8 cellular contexts compared by ENCODE assay signal in genomic region chr12:94941440-94941862, GRCh38.
DNase-seq lines count a peak whose midpoint lies in the region; ATAC-seq, FAIRE-seq and TF ChIP-seq lines count a peak whose summit lies in the region.

No MANE protein-coding gene starts in this region.

- H3K27me3 Mint-ChIP-seq in activated naive CD4-positive, alpha-beta T cell treated with anti-CD3 and anti-CD28 coated beads for 36 hours (ENCODE audit: low read depth): no peaks in the 10 kb centered on the region

- in situ Hi-C loops in GM12878 (cut with MboI) (no loop called here), GM13976 (cut with MboI; ENCODE audit: low sequenced_read_pairs, unreplicated experiment) (no loop called here)

- RAD21 ChIA-PET in GM12878 (lab: Charles Lee; ENCODE audit: unreplicated experiment): no interaction called here

- H2BK12ac ChIP-seq in mesenchymal stem cell (ENCODE audit: low read length in 2 of 2): no peak overlapping the region

- no peak overlapping the region for H4K8ac ChIP-seq in mesenchymal stem cell (ENCODE audit: low read length)

- TF ChIP-seq RAD21 in GM12878 (IDR thresholded peaks at IDR 0.05; ENCODE audit: insufficient read depth, low read depth, low read length): no peak

- no peak overlapping the region for H3K14ac ChIP-seq in mesenchymal stem cell (ENCODE audit: low read length in 2 of 2)

- ATAC-seq in GM12878 (peak; percentile 66), GM19455 (IDR thresholded peaks at IDR 0.05; ENCODE audit: unreplicated experiment) (no peak)

- H3K27me3 ChIP-seq in GM12878 (replicated peaks in 1 of 2; ENCODE audit: control insufficient read depth in 2 of 2, insufficient read depth in 2 of 2, low read length in 1 of 2) (no peaks in the 10 kb centered on the region), mesenchymal stem cell (ENCODE audit: control insufficient read depth in 1 of 2, insufficient read depth in 1 of 2, low read length in 2 of 2) (no peaks in the 10 kb centered on the region), tibial artery (no peaks in the 10 kb centered on the region)

- no peaks in the 10 kb centered on the region for H3K79me2 ChIP-seq in GM12878 (ENCODE audit: control insufficient read depth, insufficient read depth, low read length)

- H3K4me2 ChIP-seq in GM12878 (ENCODE audit: control insufficient read depth, insufficient read depth) (no peak overlapping the region), mesenchymal stem cell (ENCODE audit: low read length, poor library complexity, severe bottlenecking) (no peak overlapping the region)

- no peak overlapping the region for H3K4ac ChIP-seq in mesenchymal stem cell (ENCODE audit: low read depth in 1 of 2, low read length in 2 of 2)

- H3K36me3 ChIP-seq in GM12878 (ENCODE audit: control insufficient read depth in 2 of 2, insufficient read depth in 2 of 2, low read length in 1 of 2): no peaks in the 10 kb centered on the region
- no peaks in the 10 kb centered on the region for H3K36me3 ChIP-seq in mesenchymal stem cell (ENCODE audit: control insufficient read depth in 1 of 2, insufficient read depth in 2 of 2, low read depth in 1 of 2, low read length in 2 of 2)
- H3K36me3 ChIP-seq in tibial artery: no peaks in the 10 kb centered on the region

- H2BK15ac ChIP-seq in mesenchymal stem cell (ENCODE audit: low read depth, poor library complexity, severe bottlenecking): no peak overlapping the region

- H4K91ac ChIP-seq in mesenchymal stem cell (ENCODE audit: low read length): no peak overlapping the region

- no peak for TF ChIP-seq EP300 in GM12878 (IDR thresholded peaks at IDR 0.05; ENCODE audit: borderline replicate concordance in 1 of 2, control insufficient read depth in 1 of 2, low read depth in 2 of 2, low read length in 2 of 2)

- no peaks in the 10 kb centered on the region for H3K9me3 ChIP-seq in GM12878 (replicated peaks; ENCODE audit: control insufficient read depth, insufficient read depth, low read length)
- H3K9me3 ChIP-seq in mesenchymal stem cell (ENCODE audit: control insufficient read depth, low read length): no peaks in the 10 kb centered on the region
- H3K9me3 ChIP-seq in tibial artery: no peaks in the 10 kb centered on the region

- no peak for TF ChIP-seq POLR2A in GM12878 (IDR thresholded peaks at IDR 0.05; ENCODE audit: low read depth, low read length)

- intact Hi-C loops in activated naive CD4-positive, alpha-beta T cell treated with anti-CD3 and anti-CD28 coated beads for 36 hours (cut with micrococcal nuclease): loop anchor here (5.0 kb wide), 1 partner anchor 46 kb away; no protein-coding TSS in a partner anchor
- intact Hi-C loops in GM12878 (cut with micrococcal nuclease; ENCODE audit: unreplicated experiment) (no loop called here), tibial artery (cut with DNase I; ENCODE audit: low total_unique reads) (no loop called here)

- H3K27ac ChIP-seq in GM12878 (ENCODE audit: control insufficient read depth, insufficient read depth) (no peak overlapping the region), mesenchymal stem cell (ENCODE audit: low read length, poor library complexity, severe bottlenecking) (no peak overlapping the region), tibial artery (no peak overlapping the region)

- H3K9me3 Mint-ChIP-seq in activated naive CD4-positive, alpha-beta T cell treated with anti-CD3 and anti-CD28 coated beads for 36 hours: peaks cover 2% of the 10 kb centered on the region

- SMC1A ChIA-PET in GM12878 (lab: Charles Lee; ENCODE audit: uncharacterized antibody, unreplicated experiment): no interaction called here

- H2BK5ac ChIP-seq in mesenchymal stem cell (ENCODE audit: low read depth, low read length, poor library complexity, severe bottlenecking): no peak overlapping the region

- H3K27ac Mint-ChIP-seq in activated naive CD4-positive, alpha-beta T cell treated with anti-CD3 and anti-CD28 coated beads for 36 hours: peak overlapping the region; percentile 52

- H3K23ac ChIP-seq in mesenchymal stem cell (ENCODE audit: low read length in 2 of 2): no peak overlapping the region

- no peak overlapping the region for H2BK120ac ChIP-seq in mesenchymal stem cell (ENCODE audit: low read depth, low read length)

- peaks cover 36% of the 10 kb centered on the region for H3K4me1 Mint-ChIP-seq in activated naive CD4-positive, alpha-beta T cell treated with anti-CD3 and anti-CD28 coated beads for 36 hours (ENCODE audit: low read depth)

- DNase-seq in activated naive CD4-positive, alpha-beta T cell treated with anti-CD3 and anti-CD28 coated beads for 36 hours: peak; percentile 73
- no peak for DNase-seq in activated naive CD4-positive, alpha-beta T cell (lab: John Stamatoyannopoulos, UW)
- DNase-seq in SK-N-DZ (ENCODE audit: low spot score) (peak; percentile 65), GM12878 (ENCODE audit: low read depth, low spot score) (no peak), mesenchymal stem cell (peak; percentile 92), tibial artery (peak; percentile 62 to 67), GM13976 (ENCODE audit: low spot score) (no peak)

- CTCF ChIA-PET in activated naive CD4-positive, alpha-beta T cell treated with anti-CD3 and anti-CD28 coated beads for 36 hours (lab: Charles Lee): interaction anchor here (1.2 kb wide), 1 partner anchor 154 kb away, joined by 3 read pairs; no protein-coding TSS in a partner anchor
- CTCF ChIA-PET in GM12878 (lab: Yijun Ruan, JAX): no interaction called here

- 8% methylated on average over 7 of the region's 7 CpGs for WGBS in GM12878 (ENCODE audit: insufficient coverage, insufficient replicate concordance, low lambda C conversion rate, missing lambda C conversion rate)
- 28% methylated on average over 6 of the region's 7 CpGs for WGBS in mesenchymal stem cell

- no peak overlapping the region for H3K9ac ChIP-seq in GM12878 (ENCODE audit: control insufficient read depth, insufficient read depth, low read length)
- peak overlapping the region; percentile 68 for H3K9ac ChIP-seq in mesenchymal stem cell (ENCODE audit: low read length)

- H2AFZ ChIP-seq in GM12878 (ENCODE audit: control insufficient read depth, low read depth, low read length) (no peak overlapping the region), mesenchymal stem cell (ENCODE audit: low read depth, low read length) (no peak overlapping the region)

- H3K4me3 ChIP-seq in GM12878: no peak overlapping the region
- no peak overlapping the region for H3K4me3 ChIP-seq in mesenchymal stem cell (ENCODE audit: insufficient read depth in 1 of 2, low read depth in 1 of 2, low read length in 2 of 2)
- no peak overlapping the region for H3K4me3 ChIP-seq in tibial artery

- no peaks in the 10 kb centered on the region for H3K79me1 ChIP-seq in mesenchymal stem cell (replicated peaks; ENCODE audit: low read length, poor library complexity, severe bottlenecking)

- peaks cover 3% of the 10 kb centered on the region for H3K36me3 Mint-ChIP-seq in activated naive CD4-positive, alpha-beta T cell treated with anti-CD3 and anti-CD28 coated beads for 36 hours (ENCODE audit: low read depth)

- POLR2A ChIA-PET in GM12878 (lab: Charles Lee): no interaction called here

- H3K4me3 Mint-ChIP-seq in activated naive CD4-positive, alpha-beta T cell treated with anti-CD3 and anti-CD28 coated beads for 36 hours: no peak overlapping the region

- H2AK5ac ChIP-seq in mesenchymal stem cell (ENCODE audit: low read length, severe bottlenecking): no peak overlapping the region

- H3K18ac ChIP-seq in mesenchymal stem cell (ENCODE audit: low read depth in 1 of 2, low read length in 2 of 2): no peak overlapping the region

- H3K4me1 ChIP-seq in GM12878 (ENCODE audit: control insufficient read depth, insufficient read depth, low read length) (no peaks in the 10 kb centered on the region), mesenchymal stem cell (ENCODE audit: control insufficient read depth, insufficient read depth, low read depth, low read length) (peaks cover 2% of the 10 kb centered on the region), tibial artery (peaks cover 0 to 14% (median 7%) of the 10 kb centered on the region in 4 donors)

- no peak for FAIRE-seq in GM12878 (lab: Jason Lieb, UNC)

- no peaks in the 10 kb centered on the region for H4K20me1 ChIP-seq in GM12878 (ENCODE audit: control insufficient read depth, insufficient read depth)

- TF ChIP-seq CTCF in GM12878 (IDR thresholded peaks at IDR 0.05 in 2 of 3, conservative IDR thresholded peaks at IDR 0.05 in 1 of 3; ENCODE audit: control insufficient read depth in 2 of 3, extremely low read depth in 1 of 3, insufficient read depth in 1 of 3, low read depth in 3 of 3, low read length in 3 of 3): no peak
- TF ChIP-seq CTCF in tibial artery (IDR thresholded peaks at IDR 0.05): no peak
- TF ChIP-seq CTCF in GM13976 (IDR thresholded peaks at IDR 0.05; ENCODE audit: borderline replicate concordance, control extremely low read depth, extremely low read depth, insufficient read depth, missing control alignments): no peak

- BruUV-seq in GM12878 (replicated peaks; lab: Mats Ljungman, UMichigan): no TSS peak

TF ChIP-seq in GM12878, 131 proteins besides CTCF, POLR2A, EP300 and RAD21 (continues in another document):
- peak; percentile 26; the same call in 1 of the 2 replicates for TF ChIP-seq RUNX3 (IDR thresholded peaks at IDR 0.05; ENCODE audit: low read length)
- TF ChIP-seq ATF2 (IDR thresholded peaks at IDR 0.05; ENCODE audit: low read length): peak; percentile 49; the same call in 1 of the 2 replicates
- TF ChIP-seq, protein P1, sequence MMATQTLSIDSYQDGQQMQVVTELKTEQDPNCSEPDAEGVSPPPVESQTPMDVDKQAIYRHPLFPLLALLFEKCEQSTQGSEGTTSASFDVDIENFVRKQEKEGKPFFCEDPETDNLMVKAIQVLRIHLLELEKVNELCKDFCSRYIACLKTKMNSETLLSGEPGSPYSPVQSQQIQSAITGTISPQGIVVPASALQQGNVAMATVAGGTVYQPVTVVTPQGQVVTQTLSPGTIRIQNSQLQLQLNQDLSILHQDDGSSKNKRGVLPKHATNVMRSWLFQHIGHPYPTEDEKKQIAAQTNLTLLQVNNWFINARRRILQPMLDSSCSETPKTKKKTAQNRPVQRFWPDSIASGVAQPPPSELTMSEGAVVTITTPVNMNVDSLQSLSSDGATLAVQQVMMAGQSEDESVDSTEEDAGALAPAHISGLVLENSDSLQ (IDR thresholded peaks at IDR 0.05): peak; percentile 40
- TF ChIP-seq CREB1 (IDR thresholded peaks at IDR 0.05; ENCODE audit: low read depth): peak; percentile 73
- no peak for TF ChIP-seq ASH2L (IDR thresholded peaks at IDR 0.05; ENCODE audit: borderline replicate concordance, low read depth)
- peak; percentile 54 for TF ChIP-seq JUNB (IDR thresholded peaks at IDR 0.05)
- no peak for TF ChIP-seq ATF7 (IDR thresholded peaks at IDR 0.05; ENCODE audit: low read depth)

Comparison
In these comparisons a context has a peak if more than half of its experiments do, and no peak if none do; other contexts are left out.
1. DNase-seq: peak in activated naive CD4-positive, alpha-beta T cell treated with anti-CD3 and anti-CD28 coated beads for 36 hours (single experiment), SK-N-DZ (single experiment), mesenchymal stem cell (single experiment) and tibial artery (2 of 2); none in activated naive CD4-positive, alpha-beta T cell (0 of 4), GM12878 (single experiment) and GM13976 (single experiment).